Comparison of ENCODE assay signal across 1 cellular context in the genomic region with DNA sequence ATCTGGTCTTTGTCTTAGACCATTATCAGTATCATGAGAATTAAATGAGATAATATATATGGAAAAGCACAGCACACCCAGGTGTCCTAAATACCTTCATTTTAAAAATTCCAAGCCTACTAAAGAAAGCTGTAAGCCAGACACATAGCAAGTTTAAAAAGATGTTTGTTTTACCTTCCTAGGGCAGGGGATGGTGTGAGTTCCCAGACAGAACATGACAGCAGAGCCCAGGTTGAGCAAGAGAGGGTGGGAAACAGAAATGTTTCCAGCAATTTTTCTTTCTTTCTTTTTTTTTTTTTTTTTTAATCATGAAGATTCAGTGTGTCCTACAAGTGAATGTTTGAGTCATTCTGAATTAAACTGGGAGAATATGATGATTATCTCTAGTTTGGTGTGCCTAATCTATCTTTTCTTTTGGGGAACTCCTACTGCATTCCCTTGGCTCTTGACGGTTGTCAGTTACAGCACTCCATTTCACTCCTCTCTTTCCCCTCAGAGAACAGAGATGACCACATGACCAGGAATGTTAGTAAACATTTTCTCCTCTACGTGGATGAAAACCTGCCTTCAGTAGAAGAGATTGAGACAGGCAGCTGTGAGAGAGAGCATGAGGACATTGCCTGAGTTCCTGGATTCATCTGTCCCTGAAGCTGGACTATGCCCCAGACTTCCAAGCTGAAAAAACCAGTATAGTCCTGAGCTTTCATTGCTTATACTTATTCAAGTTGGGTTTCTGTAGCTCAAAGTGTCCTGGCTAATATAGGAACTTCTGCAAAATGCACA.
A peak's percentile ranks its signal among the peaks of the same experiment; 100 is the strongest.
TF ChIP-seq lines count a peak whose summit lies in the region.

No MANE protein-coding gene starts in this region.

TF ChIP-seq in liver, 16 proteins besides CTCF, POLR2A, EP300 and RAD21 (continued from another document):
- TF ChIP-seq, protein P1, sequence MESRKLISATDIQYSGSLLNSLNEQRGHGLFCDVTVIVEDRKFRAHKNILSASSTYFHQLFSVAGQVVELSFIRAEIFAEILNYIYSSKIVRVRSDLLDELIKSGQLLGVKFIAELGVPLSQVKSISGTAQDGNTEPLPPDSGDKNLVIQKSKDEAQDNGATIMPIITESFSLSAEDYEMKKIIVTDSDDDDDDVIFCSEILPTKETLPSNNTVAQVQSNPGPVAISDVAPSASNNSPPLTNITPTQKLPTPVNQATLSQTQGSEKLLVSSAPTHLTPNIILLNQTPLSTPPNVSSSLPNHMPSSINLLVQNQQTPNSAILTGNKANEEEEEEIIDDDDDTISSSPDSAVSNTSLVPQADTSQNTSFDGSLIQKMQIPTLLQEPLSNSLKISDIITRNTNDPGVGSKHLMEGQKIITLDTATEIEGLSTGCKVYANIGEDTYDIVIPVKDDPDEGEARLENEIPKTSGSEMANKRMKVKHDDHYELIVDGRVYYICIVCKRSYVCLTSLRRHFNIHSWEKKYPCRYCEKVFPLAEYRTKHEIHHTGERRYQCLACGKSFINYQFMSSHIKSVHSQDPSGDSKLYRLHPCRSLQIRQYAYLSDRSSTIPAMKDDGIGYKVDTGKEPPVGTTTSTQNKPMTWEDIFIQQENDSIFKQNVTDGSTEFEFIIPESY (IDR thresholded peaks at IDR 0.05): peak; percentile 26
